ENCODE assay signal across 8 cellular contexts in the genomic region with DNA sequence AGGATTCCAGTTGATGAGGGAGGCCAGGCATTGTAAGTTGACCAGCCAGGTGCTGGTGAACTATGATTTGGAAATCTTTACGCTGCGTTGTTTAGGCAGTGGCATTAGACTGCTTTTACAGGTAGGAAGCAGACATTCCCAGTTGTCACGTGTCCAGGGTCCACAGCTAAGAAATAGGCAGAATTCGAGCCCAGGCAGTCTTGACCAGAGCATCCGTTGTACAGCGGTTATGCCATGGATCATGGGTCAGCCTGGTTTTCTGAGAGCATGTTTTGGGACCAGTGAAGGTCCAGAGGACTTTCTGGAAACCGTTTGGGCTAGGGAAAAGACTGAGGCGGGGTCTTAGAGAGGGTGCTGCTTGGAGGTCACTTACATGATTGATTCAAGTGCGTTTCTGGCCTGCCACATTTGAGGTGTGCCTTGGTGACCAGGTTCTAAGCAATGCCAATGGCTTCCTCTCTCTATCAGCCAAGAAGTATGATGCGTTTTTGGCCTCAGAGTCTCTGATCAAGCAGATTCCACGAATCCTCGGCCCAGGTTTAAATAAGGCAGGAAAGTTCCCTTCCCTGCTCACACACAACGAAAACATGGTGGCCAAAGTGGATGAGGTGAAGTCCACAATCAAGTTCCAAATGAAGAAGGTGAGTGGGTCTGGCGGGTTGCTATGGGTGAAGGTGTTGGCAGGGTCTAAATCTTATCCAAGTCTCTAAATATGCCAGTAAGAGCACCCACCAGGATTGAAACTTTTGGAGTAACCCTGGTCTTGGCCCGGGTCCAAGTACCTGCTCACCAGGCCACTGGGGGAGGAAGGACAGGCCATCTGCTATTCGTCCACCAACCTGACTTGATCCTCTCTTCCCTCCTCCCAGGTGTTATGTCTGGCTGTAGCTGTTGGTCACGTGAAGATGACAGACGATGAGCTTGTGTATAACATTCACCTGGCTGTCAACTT. TPM values are rescaled to one million over a fixed set of nuclear protein-coding genes. Genes with fewer than 3 reads are reported as not detected.
DNase-seq lines count a peak whose midpoint lies in the region; ATAC-seq and TF ChIP-seq lines count a peak whose summit lies in the region.

No MANE protein-coding gene starts in this region.

- no peaks in the 10 kb centered on the region for H3K9me3 Mint-ChIP-seq in CD8-positive, alpha-beta T cell

- TF ChIP-seq CTCF in CD8-positive, alpha-beta T cell (IDR thresholded peaks at IDR 0.05), result no peak
- TF ChIP-seq CTCF in astrocyte of the spinal cord (IDR thresholded peaks at IDR 0.05; ENCODE audit: low read depth, low read length) (no peak), lower lobe of right lung (IDR thresholded peaks at IDR 0.05) (no peak), vagina (IDR thresholded peaks at IDR 0.05) (no peak)

- peak overlapping the region; percentile 99 for H3K27ac Mint-ChIP-seq in CD8-positive, alpha-beta T cell

- H3K27ac ChIP-seq in CD8-positive, alpha-beta T cell (ENCODE audit: low read depth, low read length), result peak overlapping the region; percentile 90
- H3K27ac ChIP-seq in Karpas-422 (ENCODE audit: low read length), result peak overlapping the region; percentile 78
- H3K27ac ChIP-seq in lower lobe of right lung, result peak overlapping the region; percentile 88
- peak overlapping the region; percentile 91 for H3K27ac ChIP-seq in vagina

- H3K9me2 ChIP-seq in Karpas-422 (replicated peaks; ENCODE audit: insufficient read depth, low read length), result no peaks in the 10 kb centered on the region

- peak overlapping the region; percentile 93 for H3K4me2 ChIP-seq in Karpas-422 (ENCODE audit: low read depth, low read length, poor library complexity, severe bottlenecking)

- peak in 1 of 7 experiments; percentile 31 for DNase-seq in CD8-positive, alpha-beta T cell
- DNase-seq in Karpas-422 (peak; percentile 68), astrocyte of the spinal cord (ENCODE audit: low read depth, low spot score) (no peak), lower lobe of right lung (no peak), vagina (ENCODE audit: extremely low spot score in 2 of 2) (no peak), AG08395 (ENCODE audit: low spot score) (no peak), NCI-H187 treated with DMSO at 0.1 percent for 48 hours (lab: John Stamatoyannopoulos, UW) (no peak)

- H3K36me3 Mint-ChIP-seq in CD8-positive, alpha-beta T cell, result peaks cover 52% of the 10 kb centered on the region

- POLR2A ChIA-PET in CD8-positive, alpha-beta T cell (lab: Charles Lee), result interaction anchor here (0.7 to 3.1 kb wide), 4 partner anchors 20 to 256 kb away, joined by 3 to 15 read pairs (median 5); a partner anchor contains a TSS

- H3K4me1 Mint-ChIP-seq in CD8-positive, alpha-beta T cell (ENCODE audit: low read depth), result peaks cover 39% of the 10 kb centered on the region

- peaks cover 20% of the 10 kb centered on the region for H3K79me2 ChIP-seq in Karpas-422 (ENCODE audit: low read length)

- H3K9me3 ChIP-seq in CD8-positive, alpha-beta T cell (ENCODE audit: low read length), result no peaks in the 10 kb centered on the region
- H3K9me3 ChIP-seq in Karpas-422 (ENCODE audit: low read length) (no peaks in the 10 kb centered on the region), lower lobe of right lung (no peaks in the 10 kb centered on the region), vagina (no peaks in the 10 kb centered on the region)

- peaks cover 26% of the 10 kb centered on the region for H3K4me1 ChIP-seq in CD8-positive, alpha-beta T cell (ENCODE audit: insufficient read depth, low read length)
- H3K4me1 ChIP-seq in Karpas-422 (ENCODE audit: low read length) (peaks cover 31% of the 10 kb centered on the region), lower lobe of right lung (peaks cover 38% of the 10 kb centered on the region), vagina (peaks cover 39% of the 10 kb centered on the region)

- no peak overlapping the region for H2AFZ ChIP-seq in Karpas-422 (ENCODE audit: low read length)

- H3K4me3 Mint-ChIP-seq in CD8-positive, alpha-beta T cell, result peak overlapping the region; percentile 96

- no peaks in the 10 kb centered on the region for H3K27me3 Mint-ChIP-seq in CD8-positive, alpha-beta T cell (ENCODE audit: low read depth)

- intact Hi-C loops in CD8-positive, alpha-beta T cell (cut with DNase I, micrococcal nuclease), result loop anchor here (1.0 to 5.0 kb wide), 5 partner anchors 52 to 267 kb away; a partner anchor contains a TSS
- intact Hi-C loops in lower lobe of right lung (cut with DNase I), result no loop called here
- intact Hi-C loops in vagina (cut with DNase I), result no loop called here

- CTCF ChIA-PET in CD8-positive, alpha-beta T cell (lab: Charles Lee), result interaction anchor here (0.6 to 7.9 kb wide), 11 partner anchors 8 to 572 kb away, joined by 3 to 93 read pairs (median 5); a partner anchor contains a TSS

- TF ChIP-seq POLR2A in vagina (IDR thresholded peaks at IDR 0.05), result no peak

- H3K4me3 ChIP-seq in CD8-positive, alpha-beta T cell (ENCODE audit: low read depth, low read length), result peak overlapping the region; percentile 100
- peak overlapping the region; percentile 90 for H3K4me3 ChIP-seq in Karpas-422 (ENCODE audit: low read length)
- peak overlapping the region; percentile 98 for H3K4me3 ChIP-seq in astrocyte of the spinal cord (ENCODE audit: low read depth, low read length)
- H3K4me3 ChIP-seq in lower lobe of right lung, result peak overlapping the region; percentile 92
- peak overlapping the region; percentile 75 to 76 for H3K4me3 ChIP-seq in vagina

- H3K27me3 ChIP-seq in CD8-positive, alpha-beta T cell (ENCODE audit: insufficient read depth, low read length), result no peaks in the 10 kb centered on the region
- H3K27me3 ChIP-seq in Karpas-422 (ENCODE audit: low read length) (no peaks in the 10 kb centered on the region), lower lobe of right lung (ENCODE audit: low read depth) (no peaks in the 10 kb centered on the region), vagina (no peaks in the 10 kb centered on the region)

- H4K20me1 ChIP-seq in Karpas-422 (ENCODE audit: insufficient read depth, low read depth, low read length), result peaks cover 46% of the 10 kb centered on the region

- peak overlapping the region; percentile 93 for H3K9ac ChIP-seq in Karpas-422 (ENCODE audit: low read length)

- in situ Hi-C loops in astrocyte of the spinal cord (cut with HindIII; ENCODE audit: low sequenced_read_pairs), result no loop called here

- H3K36me3 ChIP-seq in CD8-positive, alpha-beta T cell (ENCODE audit: insufficient read depth, low read length), result peaks cover 20% of the 10 kb centered on the region
- H3K36me3 ChIP-seq in Karpas-422 (ENCODE audit: insufficient read depth, low read length) (peaks cover 39% of the 10 kb centered on the region), lower lobe of right lung (peaks cover 61% of the 10 kb centered on the region), vagina (peaks cover 0 to 38% of the 10 kb centered on the region in 2 donors)

- no peak for ATAC-seq in CD8-positive, alpha-beta T cell
- ATAC-seq in lower lobe of right lung (no peak), HG03280 (IDR thresholded peaks at IDR 0.05; ENCODE audit: unreplicated experiment) (no peak)

RNA-seq across cellular contexts. Expression of a gene that starts 1.8 kb away (rescaled TPM):
- 1,000 to 10,000 TPM; 2,275 to 2,367 TPM for total RNA-seq in CD8-positive, alpha-beta T cell
- 3,423 and 3,839 TPM in 2 replicates for total RNA-seq in Karpas-422 (2014; rRNA removed; shearing (Covaris generic); ENCODE audit: low replicate concordance)
- total RNA-seq in lower lobe of right lung (1,025 TPM), vagina (2,013 TPM)

RNA-seq across cellular contexts. Expression of a gene that starts 17.8 kb away (rescaled TPM):
- total RNA-seq in CD8-positive, alpha-beta T cell, result 1 to 10 TPM; 1.1 to 1.2 TPM
- 9.8 and 14.8 TPM in 2 replicates for total RNA-seq in Karpas-422 (2014; rRNA removed; shearing (Covaris generic); ENCODE audit: low replicate concordance)
- total RNA-seq in lower lobe of right lung, result 9.0 TPM
- total RNA-seq in vagina, result 10.1 TPM

RNA-seq across cellular contexts. Expression of a gene that starts 26.9 kb away (rescaled TPM):
- total RNA-seq in CD8-positive, alpha-beta T cell, result not detected
- total RNA-seq in Karpas-422 (2014; rRNA removed; shearing (Covaris generic); ENCODE audit: low replicate concordance), result not detected in 2 replicates
- total RNA-seq in lower lobe of right lung (17.0 TPM), vagina (29.0 TPM)

RNA-seq across cellular contexts. Expression of a gene that starts 42.7 kb away (rescaled TPM):
- not detected for total RNA-seq in CD8-positive, alpha-beta T cell
- not detected in 2 replicates for total RNA-seq in Karpas-422 (2014; rRNA removed; shearing (Covaris generic); ENCODE audit: low replicate concordance)
- total RNA-seq in lower lobe of right lung (not detected), vagina (not detected)

Comparison
In these comparisons a context has a peak if more than half of its experiments do, and no peak if none do; other contexts are left out.
1. RNA of a gene that starts 26.9 kb away (total RNA-seq): 29.0 TPM in vagina (single experiment) and 17.0 TPM in lower lobe of right lung (single experiment); not detected in CD8-positive, alpha-beta T cell and not detected in Karpas-422; every median in the first group is over 10 times any median in the second.
2. intact Hi-C loops: an anchor here in CD8-positive, alpha-beta T cell (1.0 to 5.0 kb wide); none called in lower lobe of right lung and vagina.
3. Peak in every context shown above with its lines, with median percentiles within 50 percentile points of each other: H3K27ac ChIP-seq and H3K4me3 ChIP-seq.